In genomic region chrX:41335590-41336331, GRCh38 we compare ENCODE assay signal across 8 cellular contexts. TPM values are rescaled to one million over a fixed set of nuclear protein-coding genes. Genes with fewer than 3 reads are reported as not detected.
DNase-seq lines count a peak whose midpoint lies in the region; TF ChIP-seq lines count a peak whose summit lies in the region.

No MANE protein-coding gene starts in this region.

- H3K27ac ChIP-seq in C4-2B (peak overlapping the region; percentile 99; the same call in 1 of the 2 replicates), MM.1S (ENCODE audit: low read length) (peak overlapping the region; percentile 53; the same call in 1 of the 2 replicates)

- H3K4me2 ChIP-seq in MM.1S (ENCODE audit: low read depth, low read length): peak overlapping the region; percentile 94

- no peak for TF ChIP-seq CTCF in C4-2B (conservative IDR thresholded peaks at IDR 0.05)
- no peak for TF ChIP-seq CTCF in MM.1S (IDR thresholded peaks at IDR 0.05; ENCODE audit: low read length)
- TF ChIP-seq CTCF in nephron progenitor cell (IDR thresholded peaks at IDR 0.05): no peak
- TF ChIP-seq CTCF in GM10248 (IDR thresholded peaks at IDR 0.05; ENCODE audit: control extremely low read depth, extremely low read depth, low read depth, missing control alignments): no peak

- intact Hi-C loops in dendritic cell treated with granulocyte-macrophage colony-stimulating factor and Interleukin-4, amounts not matched to agents 40 ng/mL and 50 ng/mL, for 4 days (cut with micrococcal nuclease): no loop called here

- peaks cover 9% of the 10 kb centered on the region; the same call in 1 of the 2 replicates for H3K36me3 ChIP-seq in MM.1S (replicated peaks; ENCODE audit: insufficient read depth, low read length)

- DNase-seq in MM.1S (no peak), nephron progenitor cell (no peak), anterior cingulate cortex (lab: John Stamatoyannopoulos, UW) (no peak), SHP77 treated with DMSO at 0.1 percent for 48 hours (lab: John Stamatoyannopoulos, UW) (no peak), occipital lobe (lab: John Stamatoyannopoulos, UW) (no peak), GM10248 (ENCODE audit: extremely low spot score) (no peak)

- H3K9me3 ChIP-seq in MM.1S (replicated peaks; ENCODE audit: insufficient read depth, low read length): no peaks in the 10 kb centered on the region

- H3K9me2 ChIP-seq in MM.1S (replicated peaks; ENCODE audit: insufficient read depth, low read length): no peaks in the 10 kb centered on the region

- peak overlapping the region; percentile 89 for H3K4me3 Mint-ChIP-seq in dendritic cell treated with granulocyte-macrophage colony-stimulating factor and Interleukin-4, amounts not matched to agents 40 ng/mL and 50 ng/mL, for 4 days
- peak overlapping the region; percentile 88 for H3K4me3 Mint-ChIP-seq in nephron progenitor cell

- peak overlapping the region; percentile 99 for H3K27ac Mint-ChIP-seq in dendritic cell treated with granulocyte-macrophage colony-stimulating factor and Interleukin-4, amounts not matched to agents 40 ng/mL and 50 ng/mL, for 4 days
- no peak overlapping the region for H3K27ac Mint-ChIP-seq in nephron progenitor cell

- no peaks in the 10 kb centered on the region for H3K9me3 Mint-ChIP-seq in dendritic cell treated with granulocyte-macrophage colony-stimulating factor and Interleukin-4, amounts not matched to agents 40 ng/mL and 50 ng/mL, for 4 days
- peaks cover 21% of the 10 kb centered on the region for H3K9me3 Mint-ChIP-seq in nephron progenitor cell

- H3K4me3 ChIP-seq in MM.1S (ENCODE audit: low read length): peak overlapping the region; percentile 95

- peaks cover 68% of the 10 kb centered on the region for H3K36me3 Mint-ChIP-seq in dendritic cell treated with granulocyte-macrophage colony-stimulating factor and Interleukin-4, amounts not matched to agents 40 ng/mL and 50 ng/mL, for 4 days (ENCODE audit: low read depth)
- H3K36me3 Mint-ChIP-seq in nephron progenitor cell (ENCODE audit: low read depth): peaks cover 31% of the 10 kb centered on the region

- POLR2A ChIA-PET in GM10248 (lab: Yijun Ruan, JAX): interaction anchor here (0.6 to 0.9 kb wide), 2 partner anchors 17 to 156 kb away, joined by 3 read pairs; no protein-coding TSS in a partner anchor

- H3K27me3 ChIP-seq in MM.1S (replicated peaks; ENCODE audit: insufficient read depth, low read length): no peaks in the 10 kb centered on the region

- peaks cover 68% of the 10 kb centered on the region for H3K79me2 ChIP-seq in MM.1S (ENCODE audit: low read length)

- peak overlapping the region; percentile 100 for H3K9ac ChIP-seq in MM.1S (ENCODE audit: low read length)

- peaks cover 56% of the 10 kb centered on the region for H4K20me1 ChIP-seq in MM.1S (ENCODE audit: insufficient read depth, low read length)

- H3K27me3 Mint-ChIP-seq in dendritic cell treated with granulocyte-macrophage colony-stimulating factor and Interleukin-4, amounts not matched to agents 40 ng/mL and 50 ng/mL, for 4 days: no peaks in the 10 kb centered on the region
- peaks cover 4% of the 10 kb centered on the region for H3K27me3 Mint-ChIP-seq in nephron progenitor cell (ENCODE audit: low read depth, poor library complexity)

- CTCF ChIA-PET in GM10248 (lab: Yijun Ruan, JAX): no interaction called here

- peaks cover 7% of the 10 kb centered on the region for H3K4me1 Mint-ChIP-seq in dendritic cell treated with granulocyte-macrophage colony-stimulating factor and Interleukin-4, amounts not matched to agents 40 ng/mL and 50 ng/mL, for 4 days (ENCODE audit: low read depth)
- peaks cover 43% of the 10 kb centered on the region for H3K4me1 Mint-ChIP-seq in nephron progenitor cell

- peaks cover 12% of the 10 kb centered on the region for H3K4me1 ChIP-seq in MM.1S (ENCODE audit: low read length)

- H3F3A ChIP-seq in MM.1S (ENCODE audit: insufficient read depth, low read length): peaks cover 26% of the 10 kb centered on the region

- H2AFZ ChIP-seq in MM.1S (ENCODE audit: low read length): no peak overlapping the region

RNA-seq across cellular contexts. Expression of gene DDX3X, which starts 1.8 kb away (rescaled TPM):
- total RNA-seq in occipital lobe: 307 TPM
